In genomic region chr17:39195568-39196160, GRCh38 we compare ENCODE assay signal across 11 cellular contexts. TPM values are rescaled to one million over a fixed set of nuclear protein-coding genes. Genes with fewer than 3 reads are reported as not detected.
A peak's percentile ranks its signal among the peaks of the same experiment; 100 is the strongest.
DNase-seq lines count a peak whose midpoint lies in the region; ATAC-seq and TF ChIP-seq lines count a peak whose summit lies in the region.
"Had no signal": no experiment of that assay in that cellular context is flagged by ENCODE, and none has a peak within 500 bp of the region (broad histone marks: within the 10 kb centered on the region; RNA-seq: fewer than 3 reads in every experiment).

No MANE protein-coding gene starts in this region.

- intact Hi-C loops in Right ventricle myocardium inferior (cut with DNase I), result no loop called here
- intact Hi-C loops in left cardiac atrium (cut with DNase I), result no loop called here
- intact Hi-C loops in upper lobe of right lung (cut with DNase I), result no loop called here

- TF ChIP-seq CTCF in lung (IDR thresholded peaks at IDR 0.05; ENCODE audit: control extremely low read depth, extremely low read depth) (no peak), upper lobe of right lung (IDR thresholded peaks at IDR 0.05) (no peak)

- no peak for ATAC-seq in Right ventricle myocardium inferior
- no peak for ATAC-seq in left cardiac atrium
- ATAC-seq in lung (ENCODE audit: insufficient read depth, low FRiP score), result peak; percentile 7
- peak; percentile 53 for ATAC-seq in upper lobe of right lung
- no peak for ATAC-seq in GM21737 (IDR thresholded peaks at IDR 0.05; ENCODE audit: unreplicated experiment)

- H3K9me3 ChIP-seq in lung (ENCODE audit: control insufficient read depth in 2 of 2, insufficient read depth in 1 of 2, low read length in 1 of 2), result no peaks in the 10 kb centered on the region
- H3K9me3 ChIP-seq in upper lobe of right lung, result no peaks in the 10 kb centered on the region

- H3K27me3 ChIP-seq in lung (ENCODE audit: control insufficient read depth, insufficient read depth), result no peaks in the 10 kb centered on the region
- no peaks in the 10 kb centered on the region for H3K27me3 ChIP-seq in upper lobe of right lung

- H3K4me3 ChIP-seq in lung, result no peak overlapping the region
- H3K4me3 ChIP-seq in upper lobe of right lung, result peak overlapping the region; percentile 85

- peak overlapping the region; percentile 80 for H3K27ac ChIP-seq in angular gyrus (ENCODE audit: low read depth, low read length)
- H3K27ac ChIP-seq in lung (ENCODE audit: low read depth in 1 of 2, low read length in 1 of 2), result peak overlapping the region in 1 of 2 donors; percentile 82
- H3K27ac ChIP-seq in upper lobe of right lung, result peak overlapping the region; percentile 75

- H3K4me1 ChIP-seq in lung (ENCODE audit: control insufficient read depth in 2 of 2, insufficient read depth in 2 of 2, low read length in 2 of 2) (peaks cover 0 to 15% of the 10 kb centered on the region in 2 donors), upper lobe of right lung (peaks cover 35% of the 10 kb centered on the region)

- H3K36me3 ChIP-seq in lung (ENCODE audit: control insufficient read depth in 2 of 2, insufficient read depth in 2 of 2, low read length in 2 of 2) (peaks cover 0 to 24% of the 10 kb centered on the region in 2 donors), upper lobe of right lung (peaks cover 29% of the 10 kb centered on the region)

- WGBS in lung, 2 donors, result 42 to 54% methylated on average over 8 of the region's 8 CpGs

- DNase-seq in Right ventricle myocardium inferior (ENCODE audit: missing footprints) (peak; percentile 55), left cardiac atrium (no peak), lung (ENCODE audit: low spot score) (peak; percentile 85), upper lobe of right lung (peak; percentile 80), NCI-H1092 (lab: John Stamatoyannopoulos, UW) (no peak), NCI-H82 treated with DMSO at 0.1 percent for 48 hours (lab: John Stamatoyannopoulos, UW; ENCODE audit: unreplicated experiment) (no peak)
- DNase-seq: GF-D8 had no signal

RNA-seq across cellular contexts. Expression of gene CACNB1, which starts 1.8 kb away (rescaled TPM):
- 7.4 TPM for total RNA-seq in Right ventricle myocardium inferior
- total RNA-seq in left cardiac atrium, result 1 to 10 TPM; 5.4 to 5.8 TPM
- total RNA-seq in lung, result 10 to 100 TPM in 1 of 2 donors, 1 to 10 TPM in 1; 8.2 to 49.6 TPM
- polyA plus RNA-seq in lung, result 10 to 100 TPM in 1 of 2 donors, 1 to 10 TPM in 1; 6.8 to 35.1 TPM
- 27.5 TPM for total RNA-seq in upper lobe of right lung

RNA-seq across cellular contexts. Expression of gene RPL19, which starts 4.4 kb away (rescaled TPM):
- total RNA-seq in Right ventricle myocardium inferior, result 1,018 TPM
- 1,000 to 10,000 TPM; 1,055 to 1,074 TPM for total RNA-seq in left cardiac atrium
- total RNA-seq in lung, result 1,000 to 10,000 TPM; 1,387 to 1,536 TPM
- 1,000 to 10,000 TPM; 2,407 to 4,055 TPM for polyA plus RNA-seq in lung
- total RNA-seq in upper lobe of right lung, result 1,449 TPM

RNA-seq across cellular contexts. Expression of gene ARL5C, which starts 29.7 kb away (rescaled TPM):
- not detected for total RNA-seq in Right ventricle myocardium inferior
- total RNA-seq in left cardiac atrium, result not detected
- total RNA-seq in lung, result not detected
- polyA plus RNA-seq in lung, result not detected
- not detected for total RNA-seq in upper lobe of right lung
- total RNA-seq: pulmonary artery endothelial cell, RPMI7951 had no signal

RNA-seq across cellular contexts. Expression of gene STAC2, which starts 30.1 kb away (rescaled TPM):
- total RNA-seq in Right ventricle myocardium inferior (2.9 TPM), left cardiac atrium (1 to 10 TPM; 1.4 to 5.9 TPM), lung (1 to 10 TPM in 1 of 2 donors, not detected in 1; 1.7 TPM), upper lobe of right lung (0.46 TPM)
- under 1 TPM; 0.26 to 0.42 TPM for polyA plus RNA-seq in lung
- total RNA-seq: pulmonary artery endothelial cell had no signal

RNA-seq across cellular contexts. Expression of gene PLXDC1, which starts 44.2 kb away (rescaled TPM):
- 19.3 TPM for total RNA-seq in Right ventricle myocardium inferior
- 10 to 100 TPM in 1 of 2 donors, 1 to 10 TPM in 1; 7.6 to 18.0 TPM for total RNA-seq in left cardiac atrium
- total RNA-seq in lung, result 1 to 10 TPM; 4.9 to 7.3 TPM
- 1 to 10 TPM; 1.7 to 5.9 TPM for polyA plus RNA-seq in lung
- total RNA-seq in upper lobe of right lung, result 14.4 TPM
- total RNA-seq: pulmonary artery endothelial cell had no signal

Comparison
In these comparisons a context has a peak if more than half of its experiments do, and no peak if none do; other contexts are left out.
1. DNase-seq: peak in Right ventricle myocardium inferior (single experiment), lung (single experiment) and upper lobe of right lung (single experiment); none in left cardiac atrium (single experiment), NCI-H1092 (single experiment) and NCI-H82 treated with DMSO at 0.1 percent for 48 hours (single experiment).
2. ATAC-seq: peak in lung (single experiment) and upper lobe of right lung (single experiment); none in Right ventricle myocardium inferior (single experiment), left cardiac atrium (0 of 2) and GM21737 (single experiment).